Comparison of ENCODE assay signal across 9 cellular contexts in genomic region chr3:115512565-115513410, GRCh38.
DNase-seq lines count a peak whose midpoint lies in the region; ATAC-seq and TF ChIP-seq lines count a peak whose summit lies in the region.
"Had no signal": no experiment of that assay in that cellular context is flagged by ENCODE, and none has a peak within 500 bp of the region (broad histone marks: within the 10 kb centered on the region; RNA-seq: fewer than 3 reads in every experiment).

No MANE protein-coding gene starts in this region.

- DNase-seq in Ammon's horn (ENCODE audit: low spot score) (peak; percentile 47), GM23248 (peak; percentile 67), NCI-H524 treated with DMSO at 0.1 percent for 48 hours (lab: John Stamatoyannopoulos, UW) (peak; percentile 58), amniotic epithelial cell (ENCODE audit: low read depth) (peak; percentile 62), right atrium auricular region (ENCODE audit: low spot score) (no peak), progenitor cell of endocrine pancreas (ENCODE audit: low spot score, unreplicated experiment) (peak; percentile 29)

- peak overlapping the region; percentile 96 for H2AFZ ChIP-seq in GM23248

- no peaks in the 10 kb centered on the region for H4K20me1 ChIP-seq in GM23248 (ENCODE audit: insufficient read depth)

- peak overlapping the region; percentile 89 for H3K4me3 ChIP-seq in GM23248
- peak overlapping the region; percentile 47 to 54 for H3K4me3 ChIP-seq in right atrium auricular region

- H3K79me2 ChIP-seq in GM23248 (ENCODE audit: insufficient read depth), result no peaks in the 10 kb centered on the region

- H3F3A ChIP-seq in GM23248 (ENCODE audit: insufficient read depth), result peaks cover 8% of the 10 kb centered on the region; the same call in 1 of the 2 replicates

- H3K9me2 ChIP-seq in GM23248 (ENCODE audit: insufficient read depth), result no peaks in the 10 kb centered on the region

- peak overlapping the region; percentile 92 for H3K4me2 ChIP-seq in GM23248 (ENCODE audit: unreplicated experiment)

- WGBS in GM23248 (ENCODE audit: low coverage in 1 of 2, low lambda C conversion rate in 2 of 2, missing lambda C conversion rate in 2 of 2), 2 experiments, result 1 to 2% methylated on average over 26 of the region's 26 CpGs

- TF ChIP-seq CTCF in right atrium auricular region (IDR thresholded peaks at IDR 0.05) (no peak), progenitor cell of endocrine pancreas (IDR thresholded peaks at IDR 0.05; ENCODE audit: unreplicated experiment) (no peak)

- H3K4me1 Mint-ChIP-seq in progenitor cell of endocrine pancreas (ENCODE audit: low read depth), result peaks cover 16% of the 10 kb centered on the region

- H3K27me3 ChIP-seq in GM23248 (replicated peaks; ENCODE audit: insufficient read depth) (no peaks in the 10 kb centered on the region), right atrium auricular region (no peaks in the 10 kb centered on the region)

- H3K9me3 Mint-ChIP-seq in progenitor cell of endocrine pancreas (ENCODE audit: low read depth), result peaks cover 3% of the 10 kb centered on the region

- peaks cover 32% of the 10 kb centered on the region for H3K27me3 Mint-ChIP-seq in progenitor cell of endocrine pancreas

- no peaks in the 10 kb centered on the region for H3K9me3 ChIP-seq in GM23248 (ENCODE audit: low read depth)
- no peaks in the 10 kb centered on the region for H3K9me3 ChIP-seq in right atrium auricular region

- H3K27ac ChIP-seq in GM23248 (peak overlapping the region; percentile 44), right atrium auricular region (peak overlapping the region in 1 of 2 donors; percentile 69)

- peak overlapping the region; percentile 80 for H3K9ac ChIP-seq in GM23248

- H3K4me3 Mint-ChIP-seq in progenitor cell of endocrine pancreas (ENCODE audit: low read depth), result peak overlapping the region; percentile 81

- no peaks in the 10 kb centered on the region for H3K36me3 ChIP-seq in GM23248 (ENCODE audit: low read depth)
- no peaks in the 10 kb centered on the region for H3K36me3 ChIP-seq in right atrium auricular region

- H3K36me3 Mint-ChIP-seq in progenitor cell of endocrine pancreas (ENCODE audit: insufficient read depth), result no peaks in the 10 kb centered on the region

- no peak for ATAC-seq in HG03460 (IDR thresholded peaks at IDR 0.05; ENCODE audit: unreplicated experiment)
- ATAC-seq in HG02973 (IDR thresholded peaks at IDR 0.05; ENCODE audit: unreplicated experiment), result no peak
- ATAC-seq: HCT116 had no signal

- H3K4me1 ChIP-seq in GM23248 (ENCODE audit: insufficient read depth) (peaks cover 10% of the 10 kb centered on the region), right atrium auricular region (peaks cover 0 to 12% of the 10 kb centered on the region in 2 donors)

- in situ Hi-C loops in GM23248 (cut with MboI), result no loop called here

- H3K27ac Mint-ChIP-seq in progenitor cell of endocrine pancreas, result peak overlapping the region; percentile 53
